25 cellular contexts compared by ENCODE assay signal in genomic region chr3:165835431-165835830, GRCh38. TPM values are rescaled to one million over a fixed set of nuclear protein-coding genes. Genes with fewer than 3 reads are reported as not detected.
A peak's percentile ranks its signal among the peaks of the same experiment; 100 is the strongest.
DNase-seq lines count a peak whose midpoint lies in the region; ATAC-seq and TF ChIP-seq lines count a peak whose summit lies in the region.
"Had no signal": no experiment of that assay in that cellular context is flagged by ENCODE, and none has a peak within 500 bp of the region (broad histone marks: within the 10 kb centered on the region; RNA-seq: fewer than 3 reads in every experiment).

No MANE protein-coding gene starts in this region.

- H2AFZ ChIP-seq in fibroblast of lung (ENCODE audit: low read length) = peak overlapping the region; percentile 32
- H2AFZ ChIP-seq in smooth muscle cell (ENCODE audit: low read depth) = peak overlapping the region; percentile 28

- 96% methylated on average over 2 of the region's 2 CpGs for WGBS in smooth muscle cell (ENCODE audit: low lambda C conversion rate)

- H3K27ac ChIP-seq in fibroblast of lung (ENCODE audit: insufficient read depth, low read length) (no peak overlapping the region), smooth muscle cell (ENCODE audit: low read depth) (no peak overlapping the region)
- H3K27ac ChIP-seq: dorsolateral prefrontal cortex, lower lobe of right lung, spleen, thoracic aorta had no signal

- H3K36me3 ChIP-seq in fibroblast of lung (ENCODE audit: control insufficient read depth, insufficient read depth, low read length) (no peaks in the 10 kb centered on the region), smooth muscle cell (ENCODE audit: low read depth) (no peaks in the 10 kb centered on the region)
- H3K36me3 ChIP-seq: lower lobe of right lung, spleen, thoracic aorta had no signal

- POLR2A ChIA-PET in HEK293T (lab: Yijun Ruan, JAX) = no interaction called here

- CTCF ChIA-PET in HEK293T (lab: Yijun Ruan, JAX) = interaction anchor here (1.0 kb wide), 1 partner anchor 20 kb away, joined by 5 read pairs; no protein-coding TSS in a partner anchor

- peak; percentile 12 for DNase-seq in NCI-H82 (lab: John Stamatoyannopoulos, UW)
- DNase-seq in NCI-H82 treated with DMSO at 0.1 percent for 48 hours (lab: John Stamatoyannopoulos, UW; ENCODE audit: unreplicated experiment) = no peak
- peak; percentile 4 for DNase-seq in RPMI7951 (ENCODE audit: low read depth)
- DNase-seq in fibroblast of lung (ENCODE audit: low read depth in 2 of 2) = peak in 1 of 2 donors; percentile 17
- DNase-seq in smooth muscle cell (lab: John Stamatoyannopoulos, UW; ENCODE audit: unreplicated experiment) = no peak
- no peak for DNase-seq in HEK293T (ENCODE audit: extremely low spot score)
- DNase-seq: activated CD4-positive, alpha-beta T cell treated with anti-CD3 and anti-CD28 coated beads for 4 hours; activated naive CD4-positive, alpha-beta T cell treated with Interleukin-2 at 50 U/mL for 16 hours; activated T-cell treated with anti-CD3 and anti-CD28 coated beads, Interleukin-2, amount 50 U/mL, for 48 hours; amygdala; caudate nucleus; COR-L47; dorsolateral prefrontal cortex; lower lobe of right lung; NCI-H1092 treated with DMSO at 0.1 percent for 48 hours; occipital lobe; spleen; stimulated activated CD4-positive, alpha-beta T cell treated with anti-CD3 and anti-CD28 coated beads, Interleukin-4, amount 100 ng/mL, for 1 hour; stimulated activated naive CD4-positive, alpha-beta T cell had no signal

- H3K9ac ChIP-seq in fibroblast of lung (ENCODE audit: insufficient read depth, low read length) (no peak overlapping the region), smooth muscle cell (ENCODE audit: low read depth) (no peak overlapping the region)

- no peaks in the 10 kb centered on the region for H3K79me2 ChIP-seq in fibroblast of lung (ENCODE audit: control insufficient read depth, insufficient read depth, low read length)
- no peaks in the 10 kb centered on the region for H3K79me2 ChIP-seq in smooth muscle cell (ENCODE audit: low read depth)

- H3K9me3 ChIP-seq in fibroblast of lung (ENCODE audit: control insufficient read depth, insufficient read depth, low read depth, low read length) = no peaks in the 10 kb centered on the region
- no peaks in the 10 kb centered on the region for H3K9me3 ChIP-seq in smooth muscle cell (replicated peaks; ENCODE audit: low read depth)
- H3K9me3 ChIP-seq: lower lobe of right lung, spleen, thoracic aorta had no signal

- H3K4me1 ChIP-seq in fibroblast of lung (ENCODE audit: control insufficient read depth, extremely low read depth, insufficient read depth, low read length) (no peaks in the 10 kb centered on the region), smooth muscle cell (ENCODE audit: low read depth) (peaks cover 8% of the 10 kb centered on the region)
- H3K4me1 ChIP-seq: lower lobe of right lung, spleen had no signal

- H3K27me3 ChIP-seq in fibroblast of lung (ENCODE audit: control insufficient read depth, insufficient read depth, low read length) = no peaks in the 10 kb centered on the region
- no peaks in the 10 kb centered on the region for H3K27me3 ChIP-seq in smooth muscle cell (ENCODE audit: low read depth)
- H3K27me3 ChIP-seq: dorsolateral prefrontal cortex, spleen had no signal

- peak overlapping the region; percentile 29 for H3K4me2 ChIP-seq in fibroblast of lung (ENCODE audit: extremely low read depth, insufficient read depth, low read length)
- no peak overlapping the region for H3K4me2 ChIP-seq in smooth muscle cell

- no peaks in the 10 kb centered on the region for H4K20me1 ChIP-seq in fibroblast of lung (ENCODE audit: control insufficient read depth, extremely low read depth, insufficient read depth, low read length)
- no peaks in the 10 kb centered on the region for H4K20me1 ChIP-seq in smooth muscle cell (ENCODE audit: low read depth)

- no peaks in the 10 kb centered on the region for H3F3A ChIP-seq in smooth muscle cell (ENCODE audit: low read depth)

- H3K4me3 ChIP-seq in fibroblast of lung (replicated peaks in 1 of 4; ENCODE audit: control extremely low read depth in 1 of 4, insufficient read depth in 1 of 4, low read depth in 3 of 4, low read length in 4 of 4) (peak overlapping the region in 3 of 4 experiments; percentile 8 to 73 (median 50)), smooth muscle cell (no peak overlapping the region)
- H3K4me3 ChIP-seq: lower lobe of right lung, thoracic aorta had no signal

- ATAC-seq in GM19463 (IDR thresholded peaks at IDR 0.05; ENCODE audit: unreplicated experiment) = no peak
- ATAC-seq in HG02938 (IDR thresholded peaks at IDR 0.05; ENCODE audit: unreplicated experiment) = no peak
- ATAC-seq: lower lobe of right lung, Right ventricle myocardium inferior had no signal

- TF ChIP-seq CTCF in fibroblast of lung (conservative IDR thresholded peaks at IDR 0.05 in 1 of 2, IDR thresholded peaks at IDR 0.05 in 1 of 2; ENCODE audit: low read depth in 1 of 2, low read length in 2 of 2) (no peak), smooth muscle cell (IDR thresholded peaks at IDR 0.05; ENCODE audit: borderline replicate concordance, insufficient read depth, poor library complexity, severe bottlenecking) (no peak)

TF ChIP-seq in HEK293T, 16 proteins besides CTCF, POLR2A, EP300 and RAD21:
- TF ChIP-seq CTBP1 (IDR thresholded peaks at IDR 0.05; ENCODE audit: borderline replicate concordance) (no peak), FOXM1 (IDR thresholded peaks at IDR 0.05; ENCODE audit: borderline replicate concordance) (no peak), BHLHE40 (IDR thresholded peaks at IDR 0.05; ENCODE audit: borderline replicate concordance) (no peak), L3MBTL2 (conservative IDR thresholded peaks at IDR 0.05) (no peak), LEF1 (IDR thresholded peaks at IDR 0.05; ENCODE audit: borderline replicate concordance) (no peak), HDGF (IDR thresholded peaks at IDR 0.05; ENCODE audit: borderline replicate concordance) (no peak), TARDBP (IDR thresholded peaks at IDR 0.05) (no peak), SP1 (IDR thresholded peaks at IDR 0.05) (no peak), NFRKB (IDR thresholded peaks at IDR 0.05) (no peak), ARNT (IDR thresholded peaks at IDR 0.05) (no peak), ZNF384 (IDR thresholded peaks at IDR 0.05) (no peak), ELF4 (IDR thresholded peaks at IDR 0.05) (no peak)
TF ChIP-seq in HEK293T: peak in this region for 0.

RNA-seq across cellular contexts. Expression of gene BCHE, which starts 1.8 kb away (rescaled TPM):
- 5.8 and 9.5 TPM in 2 replicates for total RNA-seq in RPMI7951 (2014; rRNA removed; shearing (Covaris generic))
- 29.0 and 34.7 TPM in 2 replicates for total RNA-seq in fibroblast of lung
- polyA plus RNA-seq in fibroblast of lung = 5.8 and 6.9 TPM in 2 replicates
- polyA plus RNA-seq in fibroblast of lung (2012) = 4.4 and 4.8 TPM in 2 replicates
- 0.75 TPM in 1 of 2 replicates, not detected in the other for polyA minus RNA-seq in fibroblast of lung (ENCODE audit: low replicate concordance)
- total RNA-seq in smooth muscle cell = 0.27 TPM in 1 of 2 replicates, not detected in the other
- polyA plus RNA-seq in smooth muscle cell = 0.22 TPM in 1 of 2 replicates, not detected in the other
- total RNA-seq: T-helper 1 cell treated with Interleukin-12 subunit alpha and Interleukin-12 subunit beta and Interleukin-4 antibody, amounts not matched to agents 30 ng/mL and 1 ng/mL, for 36 hours had no signal
- polyA plus RNA-seq: BJ had no signal

Comparison
In these comparisons a context has a peak if more than half of its experiments do, and no peak if none do; other contexts are left out.
1. DNase-seq: peak in NCI-H82 (single experiment) and RPMI7951 (single experiment); none in NCI-H82 treated with DMSO at 0.1 percent for 48 hours (single experiment), smooth muscle cell (single experiment) and HEK293T (single experiment).